ENCODE assay signal across 6 cellular contexts in genomic region chr9:35748239-35748857, GRCh38. TPM values are rescaled to one million over a fixed set of nuclear protein-coding genes. Genes with fewer than 3 reads are reported as not detected.
A peak's percentile ranks its signal among the peaks of the same experiment; 100 is the strongest.
DNase-seq lines count a peak whose midpoint lies in the region; ATAC-seq lines count a peak whose summit lies in the region.

No MANE protein-coding gene starts in this region.

- no peaks in the 10 kb centered on the region for H3K9me3 ChIP-seq in mononuclear cell (ENCODE audit: low read depth, low read length)

- peaks cover 27% of the 10 kb centered on the region for H3K36me3 Mint-ChIP-seq in activated naive CD8-positive, alpha-beta T cell treated with anti-CD3 and anti-CD28 coated beads, Interleukin-2, amount 50 U/mL, for 24 hours (ENCODE audit: low read depth)

- peaks cover 43% of the 10 kb centered on the region for H3K4me1 Mint-ChIP-seq in activated naive CD8-positive, alpha-beta T cell treated with anti-CD3 and anti-CD28 coated beads, Interleukin-2, amount 50 U/mL, for 24 hours

- H3K4me3 ChIP-seq in mononuclear cell (ENCODE audit: low read length): peak overlapping the region; percentile 74

- peaks cover 57% of the 10 kb centered on the region for H3K4me1 ChIP-seq in mononuclear cell (ENCODE audit: insufficient read depth, low read length)

- no peak overlapping the region for H3K27ac Mint-ChIP-seq in activated naive CD8-positive, alpha-beta T cell treated with anti-CD3 and anti-CD28 coated beads, Interleukin-2, amount 50 U/mL, for 24 hours

- H3K4me3 Mint-ChIP-seq in activated naive CD8-positive, alpha-beta T cell treated with anti-CD3 and anti-CD28 coated beads, Interleukin-2, amount 50 U/mL, for 24 hours: peak overlapping the region; percentile 85

- intact Hi-C loops in posterior cingulate gyrus (cut with DNase I): no loop called here

- no peaks in the 10 kb centered on the region for H3K27me3 ChIP-seq in mononuclear cell (ENCODE audit: insufficient read depth, low read length)

- no peak for DNase-seq in activated naive CD8-positive, alpha-beta T cell treated with anti-CD3 and anti-CD28 coated beads, Interleukin-2, amount 50 U/mL, for 24 hours
- DNase-seq in kidney tubule cell (ENCODE audit: low spot score) (no peak), posterior cingulate gyrus (no peak)

- H3K9me3 Mint-ChIP-seq in activated naive CD8-positive, alpha-beta T cell treated with anti-CD3 and anti-CD28 coated beads, Interleukin-2, amount 50 U/mL, for 24 hours: no peaks in the 10 kb centered on the region

- H3K27me3 Mint-ChIP-seq in activated naive CD8-positive, alpha-beta T cell treated with anti-CD3 and anti-CD28 coated beads, Interleukin-2, amount 50 U/mL, for 24 hours: no peaks in the 10 kb centered on the region

- ATAC-seq in HG02678 (IDR thresholded peaks at IDR 0.05; ENCODE audit: unreplicated experiment) (peak; percentile 1), GM19351 (IDR thresholded peaks at IDR 0.05; ENCODE audit: unreplicated experiment) (no peak)
- ATAC-seq in activated naive CD8-positive, alpha-beta T cell treated with anti-CD3 and anti-CD28 coated beads, Interleukin-2, amount 50 U/mL, for 24 hours: no peak

RNA-seq across cellular contexts. Expression of gene GBA2, which starts 0.7 kb away (rescaled TPM):
- 13.4 TPM for total RNA-seq in mononuclear cell

RNA-seq across cellular contexts. Expression of gene RGP1, which starts 0.7 kb away (rescaled TPM):
- 6.6 TPM for total RNA-seq in mononuclear cell

RNA-seq across cellular contexts. Expression of gene MSMP, which starts 5.7 kb away (rescaled TPM):
- total RNA-seq in mononuclear cell: not detected

RNA-seq across cellular contexts. Expression of gene CREB3, which starts 15.9 kb away (rescaled TPM):
- total RNA-seq in mononuclear cell: 15.7 TPM

RNA-seq across cellular contexts. Expression of gene TLN1, which starts 16.4 kb away (rescaled TPM):
- 195 TPM for total RNA-seq in mononuclear cell
